6 cellular contexts compared by ENCODE assay signal in the genomic region with DNA sequence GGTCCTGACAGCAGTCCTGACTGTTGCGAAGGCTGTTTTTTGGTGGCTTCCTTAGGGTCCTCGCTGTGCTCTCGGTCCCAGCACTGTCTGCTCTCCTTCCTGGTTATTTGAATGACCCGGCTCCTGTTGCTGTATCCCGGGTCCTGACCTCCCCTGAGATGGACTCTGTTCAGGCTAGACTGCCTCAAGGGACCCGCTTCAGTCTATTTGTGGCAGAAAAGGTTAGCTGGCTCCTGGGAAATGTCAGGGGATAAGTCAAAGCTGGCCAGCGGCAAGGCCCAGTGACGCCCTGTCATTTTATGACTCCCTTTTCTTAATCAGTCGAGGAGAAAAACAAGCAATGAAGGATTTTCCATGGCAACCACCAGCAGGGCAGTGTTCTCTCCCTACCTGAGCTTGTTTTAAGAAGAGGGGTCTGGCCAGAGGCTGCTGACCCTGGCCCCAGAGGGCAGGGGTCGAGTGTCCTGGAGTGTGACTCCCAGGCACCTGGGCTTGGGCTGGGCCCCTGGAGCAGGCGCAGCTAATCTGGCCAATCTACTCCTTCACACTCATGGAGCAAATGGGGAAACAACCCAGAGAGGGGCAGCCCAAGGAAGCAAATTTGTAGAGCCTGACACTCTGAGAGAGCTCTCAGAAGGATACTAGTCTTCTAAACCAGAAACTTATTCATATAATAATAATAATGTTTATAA. TPM values are rescaled to one million over a fixed set of nuclear protein-coding genes. Genes with fewer than 3 reads are reported as not detected.
A peak's percentile ranks its signal among the peaks of the same experiment; 100 is the strongest.
DNase-seq lines count a peak whose midpoint lies in the region; ATAC-seq, FAIRE-seq and TF ChIP-seq lines count a peak whose summit lies in the region.
"Not testable (repeated sequence)": the region's sequence is repeated elsewhere in the genome, so short reads cannot be mapped to it uniquely, and the experiment has no call there.

No MANE protein-coding gene starts in this region.

- FAIRE-seq in kidney (lab: Jason Lieb, UNC) = not testable (repeated sequence)

- peak overlapping the region in 3 of 4 donors; percentile 53 to 84 (median 65) for H3K27ac ChIP-seq in Peyer's patch
- not testable (repeated sequence) for H3K27ac ChIP-seq in duodenal mucosa (ENCODE audit: low read depth, low read length); heart left ventricle; kidney (ENCODE audit: low read depth in 2 of 2, low read length in 2 of 2)

- intact Hi-C loops in heart left ventricle (cut with DNase I) = loop anchor here in 1 of 10 donors (10.0 kb wide), 1 partner anchor 297 kb away; no protein-coding TSS in a partner anchor
- intact Hi-C loops in kidney (cut with DNase I); posterior vena cava (cut with DNase I): not testable (repeated sequence)

- not testable (repeated sequence) for H3K4me1 ChIP-seq in Peyer's patch; duodenal mucosa (ENCODE audit: control insufficient read depth in 1 of 2, insufficient read depth in 2 of 2, low read length in 2 of 2); heart left ventricle; kidney (ENCODE audit: control insufficient read depth in 1 of 2, insufficient read depth in 1 of 2, low read depth in 1 of 2, low read length in 2 of 2)

- not testable (repeated sequence) for H3K36me3 ChIP-seq in Peyer's patch; duodenal mucosa (ENCODE audit: control insufficient read depth in 1 of 2, insufficient read depth in 2 of 2, low read length in 2 of 2); heart left ventricle; kidney (ENCODE audit: control insufficient read depth in 1 of 2, insufficient read depth in 2 of 2, low read length in 2 of 2)

- not testable (repeated sequence) for TF ChIP-seq CTCF in Peyer's patch (IDR thresholded peaks at IDR 0.05); heart left ventricle (IDR thresholded peaks at IDR 0.05); kidney (IDR thresholded peaks at IDR 0.05; ENCODE audit: borderline replicate concordance, extremely low read depth, insufficient read depth); nephron progenitor cell (IDR thresholded peaks at IDR 0.05)

- not testable (repeated sequence) for H3K9me3 Mint-ChIP-seq in nephron progenitor cell

- H3K27me3 ChIP-seq in Peyer's patch; duodenal mucosa (ENCODE audit: control insufficient read depth in 1 of 2, insufficient read depth in 2 of 2, low read length in 2 of 2); heart left ventricle: not testable (repeated sequence)

- H3K36me3 Mint-ChIP-seq in nephron progenitor cell (ENCODE audit: low read depth) = not testable (repeated sequence)

- H3K4me1 Mint-ChIP-seq in nephron progenitor cell = peaks cover 53% of the 10 kb centered on the region

- peak overlapping the region; percentile 51 for H3K27ac Mint-ChIP-seq in nephron progenitor cell

- H3K27me3 Mint-ChIP-seq in nephron progenitor cell (ENCODE audit: low read depth, poor library complexity) = peaks cover 23% of the 10 kb centered on the region

- H3K9me3 ChIP-seq in Peyer's patch; duodenal mucosa (ENCODE audit: control insufficient read depth in 1 of 2, low read length in 2 of 2); heart left ventricle; kidney (ENCODE audit: control insufficient read depth in 1 of 2, low read length in 2 of 2): not testable (repeated sequence)

- not testable (repeated sequence) for H3K9ac ChIP-seq in duodenal mucosa (ENCODE audit: low read depth in 1 of 2, low read length in 2 of 2); kidney (ENCODE audit: low read length in 2 of 2)

- H3K4me3 ChIP-seq in Peyer's patch = peak overlapping the region in 2 of 4 donors; percentile 45 to 52
- H3K4me3 ChIP-seq in duodenal mucosa (ENCODE audit: low read depth in 1 of 2, low read length in 2 of 2) = peak overlapping the region; percentile 8 to 28
- H3K4me3 ChIP-seq in heart left ventricle = not testable (repeated sequence)
- peak overlapping the region; percentile 42 to 51 for H3K4me3 ChIP-seq in kidney (ENCODE audit: low read length in 2 of 2)

- ATAC-seq in heart left ventricle = peak in 2 of 4 donors; percentile 28 to 66

- 51 to 62% (median 58%) methylated on average over 6 to 11 of the region's 11 CpGs for WGBS in heart left ventricle, 4 donors

- DNase-seq in Peyer's patch, nephron progenitor cell: not testable (repeated sequence)
- DNase-seq in heart left ventricle (peak in 3 of 5 donors; percentile 34 to 49 (median 40)), kidney (peak; percentile 35), posterior vena cava (ENCODE audit: low spot score) (peak; percentile 35)

- not testable (repeated sequence) for TF ChIP-seq POLR2A in Peyer's patch (IDR thresholded peaks at IDR 0.05); heart left ventricle (IDR thresholded peaks at IDR 0.05)

- not testable (repeated sequence) for H3K4me3 Mint-ChIP-seq in nephron progenitor cell

RNA-seq across cellular contexts. Expression of a gene that starts 45.1 kb away (rescaled TPM):
- total RNA-seq in Peyer's patch = 100 to 1,000 TPM in 3 of 4 donors, 10 to 100 TPM in 1; 82.6 to 116 (median 109) TPM
- total RNA-seq in heart left ventricle = 100 to 1,000 TPM; 221 to 389 (median 283) TPM
- 100 to 1,000 TPM; 105 to 322 TPM for polyA plus RNA-seq in heart left ventricle
- total RNA-seq in kidney = 204 TPM
- polyA plus RNA-seq in kidney (ENCODE audit: insufficient read depth, low read depth, low replicate concordance) = 373 TPM
- 100 to 1,000 TPM in 1 of 2 donors, 10 to 100 TPM in 1; 97.9 to 147 TPM for total RNA-seq in posterior vena cava
